38 cellular contexts compared by ENCODE assay signal in the genomic region with DNA sequence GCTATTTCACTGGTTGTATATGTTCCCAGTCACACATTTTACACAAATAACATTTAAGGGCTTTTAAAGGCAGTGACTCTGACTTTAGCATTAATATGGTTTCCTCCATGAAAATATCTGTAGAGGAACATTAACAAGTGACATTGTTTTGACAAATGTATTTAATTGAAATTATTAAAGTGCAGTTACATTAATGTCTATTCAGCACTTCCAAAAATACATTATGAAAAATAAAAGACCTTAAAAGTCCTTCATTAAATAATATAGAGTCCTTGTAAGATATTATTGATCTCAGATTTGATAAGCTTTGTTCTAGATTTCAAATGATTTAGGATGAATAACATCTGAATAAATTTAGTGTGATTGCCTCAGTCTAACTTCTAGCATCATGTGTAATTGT.
"Had no signal": no experiment of that assay in that cellular context is flagged by ENCODE, and none has a peak within 500 bp of the region (broad histone marks: within the 10 kb centered on the region; RNA-seq: fewer than 3 reads in every experiment).

No MANE protein-coding gene starts in this region.

- H3K27me3 ChIP-seq: adrenal gland, body of pancreas, brain microvascular endothelial cell, breast epithelium had no signal

- H3K36me3 Mint-ChIP-seq: activated CD8-positive, alpha-beta memory T cell treated with anti-CD3 and anti-CD28 coated beads, Interleukin-2, amount 10 ng/mL, durations not matched to agents 7 days and 5 days; activated naive CD4-positive, alpha-beta T cell treated with anti-CD3 and anti-CD28 coated beads, Interleukin-2, amount 50 U/mL, for 72 hours; activated naive CD8-positive, alpha-beta T cell treated with anti-CD3 and anti-CD28 coated beads for 36 hours had no signal

- H3K27ac Mint-ChIP-seq: activated B cell treated with CpG ODN at 0.5 μM for 24 hours; activated CD4-positive, alpha-beta memory T cell treated with anti-CD3 and anti-CD28 coated beads, Interleukin-2, amount 10 ng/mL, durations not matched to agents 7 days and 5 days; activated CD4-positive, alpha-beta T cell treated with anti-CD3 and anti-CD28 coated beads, Interleukin-2, amount 10 ng/mL, durations not matched to agents 24 days and 14 days; activated CD8-positive, alpha-beta memory T cell treated with anti-CD3 and anti-CD28 coated beads, Interleukin-2, amount 10 ng/mL, durations not matched to agents 7 days and 5 days; activated CD8-positive, alpha-beta T cell treated with anti-CD3 and anti-CD28 coated beads, Interleukin-2, amount 10 ng/mL, durations not matched to agents 7 days and 5 days; activated naive CD4-positive, alpha-beta T cell treated with anti-CD3 and anti-CD28 coated beads for 36 hours; activated naive CD4-positive, alpha-beta T cell treated with anti-CD3 and anti-CD28 coated beads, Interleukin-2, amount 50 U/mL, for 72 hours; activated naive CD8-positive, alpha-beta T cell treated with anti-CD3 and anti-CD28 coated beads for 36 hours; activated T-cell treated with anti-CD3 and anti-CD28 coated beads, Interleukin-2, amount 50 U/mL, for 72 hours; activated T-helper 1 cell treated with anti-CD3 and anti-CD28 coated beads, Interleukin-12 subunit alpha, Interleukin-12 subunit beta, Interleukin-2, Interleukin-4 antibody, amounts not matched to agents 30 ng/mL and 10 ng/mL and 1 ng/mL, durations not matched to agents 14 hours and 24 hours and 36 hours; activated T-helper 17 cell treated with anti-CD3 and anti-CD28 coated beads, Interleukin-2, amount 50 U/mL, for 72 hours; T-helper 1 cell treated with Interleukin-12 subunit alpha and Interleukin-12 subunit beta and Interleukin-4 antibody, amounts not matched to agents 30 μg/mL and 1 μg/mL, for 36 hours; T-helper 2 cell treated with Interferon-gamma antibody and Interleukin-4, amounts not matched to agents 5 μg/mL and 100 μg/mL, for 36 hours had no signal

- H3K36me3 ChIP-seq: adrenal gland, brain microvascular endothelial cell, breast epithelium had no signal

- ATAC-seq: activated CD8-positive, alpha-beta memory T cell treated with anti-CD3 and anti-CD28 coated beads, Interleukin-2, amount 10 ng/mL, durations not matched to agents 7 days and 5 days; activated CD8-positive, alpha-beta T cell treated with anti-CD3 and anti-CD28 coated beads, Interleukin-2, amount 10 ng/mL, durations not matched to agents 7 days and 5 days; activated naive CD4-positive, alpha-beta T cell treated with anti-CD3 and anti-CD28 coated beads, Interleukin-2, amount 50 U/mL, for 72 hours; activated T-cell treated with anti-CD3 and anti-CD28 coated beads, Interleukin-2, amount 50 U/mL, for 4 hours; activated T-cell treated with anti-CD3 and anti-CD28 coated beads, Interleukin-2, amount 50 U/mL, for 72 hours; activated T-helper 17 cell treated with anti-CD3 and anti-CD28 coated beads, Interleukin-2, amount 50 U/mL, for 72 hours; body of pancreas had no signal

- H3K27me3 Mint-ChIP-seq: activated B cell treated with CpG ODN at 0.5 μM for 24 hours; activated CD4-positive, alpha-beta memory T cell treated with anti-CD3 and anti-CD28 coated beads, Interleukin-2, amount 10 ng/mL, durations not matched to agents 7 days and 5 days; activated CD4-positive, alpha-beta T cell treated with anti-CD3 and anti-CD28 coated beads, Interleukin-2, amount 10 ng/mL, durations not matched to agents 24 days and 14 days; activated CD8-positive, alpha-beta memory T cell treated with anti-CD3 and anti-CD28 coated beads, Interleukin-2, amount 10 ng/mL, durations not matched to agents 7 days and 5 days; activated naive CD8-positive, alpha-beta T cell treated with anti-CD3 and anti-CD28 coated beads for 36 hours; activated T-helper 17 cell treated with anti-CD3 and anti-CD28 coated beads, Interleukin-2, amount 50 U/mL, for 72 hours had no signal

- H3K4me3 Mint-ChIP-seq: activated B cell treated with CpG ODN at 0.5 μM for 24 hours; activated CD4-positive, alpha-beta memory T cell treated with anti-CD3 and anti-CD28 coated beads, Interleukin-2, amount 10 ng/mL, durations not matched to agents 7 days and 5 days; activated CD4-positive, alpha-beta T cell treated with anti-CD3 and anti-CD28 coated beads, Interleukin-2, amount 10 ng/mL, durations not matched to agents 24 days and 14 days; activated CD8-positive, alpha-beta memory T cell treated with anti-CD3 and anti-CD28 coated beads, Interleukin-2, amount 10 ng/mL, durations not matched to agents 7 days and 5 days; activated CD8-positive, alpha-beta T cell treated with anti-CD3 and anti-CD28 coated beads, Interleukin-2, amount 10 ng/mL, durations not matched to agents 7 days and 5 days; activated naive CD4-positive, alpha-beta T cell treated with anti-CD3 and anti-CD28 coated beads for 36 hours; activated naive CD8-positive, alpha-beta T cell treated with anti-CD3 and anti-CD28 coated beads for 36 hours; activated T-cell treated with anti-CD3 and anti-CD28 coated beads, Interleukin-2, amount 50 U/mL, for 4 hours; activated T-cell treated with anti-CD3 and anti-CD28 coated beads, Interleukin-2, amount 50 U/mL, for 72 hours; activated T-helper 1 cell treated with anti-CD3 and anti-CD28 coated beads, Interleukin-12 subunit alpha, Interleukin-12 subunit beta, Interleukin-2, Interleukin-4 antibody, amounts not matched to agents 30 ng/mL and 10 ng/mL and 1 ng/mL, durations not matched to agents 14 hours and 24 hours and 36 hours; activated T-helper 17 cell treated with anti-CD3 and anti-CD28 coated beads, Interleukin-2, amount 50 U/mL, for 72 hours; T-helper 1 cell treated with Interleukin-12 subunit alpha and Interleukin-12 subunit beta and Interleukin-4 antibody, amounts not matched to agents 30 μg/mL and 1 μg/mL, for 36 hours; T-helper 2 cell treated with Interferon-gamma antibody and Interleukin-4, amounts not matched to agents 5 μg/mL and 100 μg/mL, for 36 hours had no signal

- FAIRE-seq: astrocyte, TTC549 had no signal

- H3K4me1 ChIP-seq: adrenal gland, body of pancreas, breast epithelium had no signal

- H3K4me3 ChIP-seq: adrenal gland, body of pancreas, breast epithelium had no signal

- H3K9me3 ChIP-seq: adrenal gland, body of pancreas, breast epithelium had no signal

- H3K4me1 Mint-ChIP-seq: activated B cell treated with CpG ODN at 0.5 μM for 24 hours; activated CD4-positive, alpha-beta memory T cell treated with anti-CD3 and anti-CD28 coated beads, Interleukin-2, amount 10 ng/mL, durations not matched to agents 7 days and 5 days; activated CD4-positive, alpha-beta T cell treated with anti-CD3 and anti-CD28 coated beads, Interleukin-2, amount 10 ng/mL, durations not matched to agents 24 days and 14 days; activated CD8-positive, alpha-beta memory T cell treated with anti-CD3 and anti-CD28 coated beads, Interleukin-2, amount 10 ng/mL, durations not matched to agents 7 days and 5 days; activated naive CD8-positive, alpha-beta T cell treated with anti-CD3 and anti-CD28 coated beads for 36 hours; activated T-helper 17 cell treated with anti-CD3 and anti-CD28 coated beads, Interleukin-2, amount 50 U/mL, for 72 hours had no signal

- DNase-seq: activated B cell treated with CpG ODN at 0.5 μM for 24 hours; activated CD4-positive, alpha-beta memory T cell treated with anti-CD3 and anti-CD28 coated beads, Interleukin-2, amount 10 ng/mL, durations not matched to agents 7 days and 5 days; activated CD4-positive, alpha-beta T cell treated with anti-CD3 and anti-CD28 coated beads for 4 hours; activated CD4-positive, alpha-beta T cell treated with anti-CD3 and anti-CD28 coated beads, Interleukin-2, amount 10 ng/mL, durations not matched to agents 24 days and 14 days; activated CD4-positive, alpha-beta T cell treated with anti-CD3 and anti-CD28 coated beads, Interleukin-2, amount 50 U/mL, for 1 hour; activated CD4-positive, alpha-beta T cell treated with anti-CD3 and anti-CD28 coated beads, Interleukin-2, amount 50 U/mL, for 48 hours; activated CD4-positive, CD25-positive, alpha-beta regulatory T cell treated with anti-CD3 and anti-CD28 coated beads, Interleukin-2, amount 50 U/mL, for 72 hours; activated CD8-positive, alpha-beta memory T cell treated with anti-CD3 and anti-CD28 coated beads for 24 hours; activated CD8-positive, alpha-beta memory T cell treated with anti-CD3 and anti-CD28 coated beads, Interleukin-2, amount 10 ng/mL, durations not matched to agents 7 days and 5 days; activated CD8-positive, alpha-beta memory T cell treated with anti-CD3 and anti-CD28 coated beads, Interleukin-2, amount 50 U/mL, for 48 hours; activated CD8-positive, alpha-beta T cell treated with anti-CD3 and anti-CD28 coated beads, Interleukin-2, amount 10 ng/mL, durations not matched to agents 7 days and 5 days; activated effector memory CD4-positive, alpha-beta T cell treated with anti-CD3 and anti-CD28 coated beads, Interleukin-2, amount 50 U/mL, for 16 hours; activated gamma-delta T cell treated with Interleukin-2 at 50 U/mL for 16 hours; activated naive CD4-positive, alpha-beta T cell; activated naive CD4-positive, alpha-beta T cell treated with anti-CD3 and anti-CD28 coated beads for 36 hours; activated naive CD4-positive, alpha-beta T cell treated with anti-CD3 and anti-CD28 coated beads, Interleukin-2, amount 50 U/mL, for 16 hours; activated naive CD8-positive, alpha-beta T cell treated with anti-CD3 and anti-CD28 coated beads for 36 hours; activated T-cell treated with anti-CD3 and anti-CD28 coated beads, Interleukin-2, amount 50 U/mL, for 1 hour; activated T-cell treated with anti-CD3 and anti-CD28 coated beads, Interleukin-2, amount 50 U/mL, for 4 hours; activated T-cell treated with anti-CD3 and anti-CD28 coated beads, Interleukin-2, amount 50 U/mL, for 72 hours; adrenal gland; amniotic stem cell; aorta; body of pancreas; brain microvascular endothelial cell; central memory CD4-positive, alpha-beta T cell; T-helper 1 cell; T-helper 2 cell; T-helper 9 cell had no signal

- H3K27ac ChIP-seq: adrenal gland, body of pancreas, brain microvascular endothelial cell, breast epithelium, VCaP had no signal
